22 cellular contexts compared by ENCODE assay signal in the genomic region with DNA sequence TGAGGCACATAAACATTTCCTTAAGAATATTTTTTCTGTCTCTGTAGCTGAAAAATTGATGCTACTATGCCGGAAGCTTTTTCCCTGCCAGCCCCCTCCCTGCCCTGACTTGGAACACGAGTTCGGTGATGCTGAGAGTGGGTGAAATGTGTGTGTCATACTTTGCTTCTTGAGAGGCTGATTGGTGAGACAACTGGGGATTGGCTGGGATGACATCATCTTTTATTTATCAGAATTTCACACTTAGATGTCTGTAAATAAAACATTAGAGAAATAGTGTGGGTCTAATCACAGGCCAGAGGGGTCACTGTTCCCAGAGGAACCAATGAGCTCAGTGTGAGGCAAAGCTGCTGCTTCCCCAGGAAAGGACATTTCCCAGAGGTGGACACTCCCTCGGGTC.
A peak's percentile ranks its signal among the peaks of the same experiment; 100 is the strongest.
DNase-seq lines count a peak whose midpoint lies in the region; ATAC-seq, FAIRE-seq and TF ChIP-seq lines count a peak whose summit lies in the region.
"Had no signal": no experiment of that assay in that cellular context is flagged by ENCODE, and none has a peak within 500 bp of the region (broad histone marks: within the 10 kb centered on the region; RNA-seq: fewer than 3 reads in every experiment).

No MANE protein-coding gene starts in this region.

- no peaks in the 10 kb centered on the region for H3K9me1 ChIP-seq in K562 (ENCODE audit: control insufficient read depth, insufficient read depth, low read length)

- H4K20me1 ChIP-seq in HepG2 (ENCODE audit: insufficient read depth, low read length) = no peaks in the 10 kb centered on the region
- no peaks in the 10 kb centered on the region for H4K20me1 ChIP-seq in K562 (replicated peaks; ENCODE audit: control insufficient read depth, insufficient read depth, low read length)
- H4K20me1 ChIP-seq: BLaER1 had no signal

- H3K9ac ChIP-seq in HepG2 (ENCODE audit: insufficient read depth, low read depth, low read length) (no peak overlapping the region), K562 (ENCODE audit: insufficient read depth in 1 of 2, low read depth in 2 of 2, low read length in 2 of 2) (no peak overlapping the region)
- H3K9ac ChIP-seq: BLaER1 had no signal

- H2AFZ ChIP-seq in HepG2 (ENCODE audit: low read length) (no peak overlapping the region), K562 (ENCODE audit: low read depth, low read length) (no peak overlapping the region)

- TF ChIP-seq RAD21 in HepG2 (CRISPR knock-in tag; IDR thresholded peaks at IDR 0.05) (no peak), K562 (CRISPR knock-in tag; conservative IDR thresholded peaks at IDR 0.05 in 1 of 2, IDR thresholded peaks at IDR 0.05 in 1 of 2) (no peak)

- DNase-seq in HepG2 (ENCODE audit: low spot score) (no peak), right lobe of liver (no peak), K562 (ENCODE audit: extremely low read depth in 1 of 4, low spot score in 3 of 4) (no peak), upper lobe of right lung (peak; percentile 3)
- DNase-seq in activated CD4-positive, CD25-positive, alpha-beta regulatory T cell treated with anti-CD3 and anti-CD28 coated beads, Interleukin-2, amount 50 U/mL, for 72 hours = no peak
- DNase-seq: 8988T; ACHN; BE2C; C1 segment of cervical spinal cord; Caco-2; Calu3; CD4-positive, alpha-beta T cell; CD8-positive, alpha-beta T cell; DMS79 treated with DMSO at 0.1 percent for 48 hours; GF-D8 had no signal

- TF ChIP-seq CTCF in HepG2 (CRISPR knock-in tag; IDR thresholded peaks at IDR 0.05) = no peak
- TF ChIP-seq CTCF in right lobe of liver (IDR thresholded peaks at IDR 0.05) = no peak
- no peak for TF ChIP-seq CTCF in K562 (IDR thresholded peaks at IDR 0.05 in 2 of 3, conservative IDR thresholded peaks at IDR 0.05 in 1 of 3; ENCODE audit: insufficient read depth in 2 of 3, low read depth in 1 of 3, low read length in 3 of 3)
- no peak for TF ChIP-seq CTCF in upper lobe of right lung (IDR thresholded peaks at IDR 0.05)

- H3K9me3 ChIP-seq in HepG2 (ENCODE audit: low read length) (no peaks in the 10 kb centered on the region), right lobe of liver (no peaks in the 10 kb centered on the region), K562 (replicated peaks; ENCODE audit: control insufficient read depth, insufficient read depth, low read depth, low read length) (no peaks in the 10 kb centered on the region), upper lobe of right lung (peaks cover 9% of the 10 kb centered on the region)
- H3K9me3 ChIP-seq: BE2C, Caco-2 had no signal

- H3K79me2 ChIP-seq in HepG2 (ENCODE audit: insufficient read depth, low read length) (no peaks in the 10 kb centered on the region), K562 (ENCODE audit: control insufficient read depth, insufficient read depth, low read length) (no peaks in the 10 kb centered on the region)

- 34% methylated on average over 4 of the region's 4 CpGs for WGBS in HepG2 (ENCODE audit: low lambda C conversion rate)
- 70% methylated on average over 3 of the region's 4 CpGs for WGBS in right lobe of liver (ENCODE audit: insufficient coverage, low coverage, low lambda C conversion rate, missing lambda C conversion rate)
- WGBS in K562 (ENCODE audit: insufficient coverage, low coverage, missing lambda C conversion rate) = 1% methylated on average over 4 of the region's 4 CpGs

- H3K27ac ChIP-seq in HepG2 (ENCODE audit: extremely low read length, insufficient read depth, low read length) = no peak overlapping the region
- no peak overlapping the region for H3K27ac ChIP-seq in right lobe of liver
- no peak overlapping the region for H3K27ac ChIP-seq in K562 (ENCODE audit: extremely low read depth, low read depth, low read length)
- H3K27ac ChIP-seq in upper lobe of right lung = no peak overlapping the region
- H3K27ac ChIP-seq: BLaER1 had no signal

- TF ChIP-seq POLR2A in HepG2 (IDR thresholded peaks at IDR 0.05; ENCODE audit: insufficient read depth in 1 of 2, low read depth in 2 of 2, low read length in 2 of 2) (no peak), right lobe of liver (IDR thresholded peaks at IDR 0.05) (no peak), K562 (conservative IDR thresholded peaks at IDR 0.05) (no peak)

- in situ Hi-C loops in HepG2 (cut with HindIII; ENCODE audit: extremely low pct_ligation_motif_present, low pct_unique_long_range_greater_than_20kb) = no loop called here
- in situ Hi-C loops in K562 (cut with MboI) = no loop called here

- H3K27me3 ChIP-seq in HepG2 (ENCODE audit: control insufficient read depth in 1 of 2, insufficient read depth in 2 of 2, low read length in 2 of 2) (no peaks in the 10 kb centered on the region; a peak in 3 of 5 replicates), right lobe of liver (no peaks in the 10 kb centered on the region), K562 (ENCODE audit: control insufficient read depth in 2 of 2, insufficient read depth in 2 of 2, low read length in 2 of 2) (peaks cover 2 to 6% of the 10 kb centered on the region in 2 experiments; a peak in 1 of 5 replicates), upper lobe of right lung (no peaks in the 10 kb centered on the region)
- H3K27me3 ChIP-seq: BE2C, BLaER1 had no signal

- no peak overlapping the region for H3K4me3 ChIP-seq in HepG2 (replicated peaks in 1 of 3; ENCODE audit: insufficient read depth in 1 of 3, low read depth in 2 of 3, low read length in 3 of 3)
- H3K4me3 ChIP-seq in right lobe of liver = no peak overlapping the region
- no peak overlapping the region for H3K4me3 ChIP-seq in K562
- H3K4me3 ChIP-seq in upper lobe of right lung = no peak overlapping the region
- H3K4me3 ChIP-seq: BLaER1 had no signal

- BruUV-seq in HepG2 (replicated peaks; lab: Mats Ljungman, UMichigan) (no TSS peak), K562 (replicated peaks; lab: Mats Ljungman, UMichigan) (no TSS peak)

- FAIRE-seq in HepG2 (lab: Jason Lieb, UNC) (no peak), K562 (lab: Jason Lieb, UNC) (no peak)
- FAIRE-seq: A204.1, D721Med, G401.6, GM12891, GM19239 had no signal

- ATAC-seq in HepG2 (no peak), right lobe of liver (no peak), K562 (no peak), upper lobe of right lung (no peak), HG02610 (IDR thresholded peaks at IDR 0.05; ENCODE audit: unreplicated experiment) (no peak)
- ATAC-seq: CD8-positive, alpha-beta T cell had no signal

- POLR2A ChIA-PET in HepG2 (lab: Yijun Ruan, JAX) = no interaction called here
- POLR2A ChIA-PET in K562 (lab: Yijun Ruan, JAX) = interaction anchor here (1.4 kb wide), 1 partner anchor 11 kb away, joined by 3 read pairs; no protein-coding TSS in a partner anchor

- intact Hi-C loops in HepG2 (cut with micrococcal nuclease; ENCODE audit: unreplicated experiment) (no loop called here), right lobe of liver (cut with DNase I) (no loop called here), K562 (cut with micrococcal nuclease) (no loop called here), upper lobe of right lung (cut with DNase I) (no loop called here)

- CTCF ChIA-PET in HepG2 (lab: Yijun Ruan, JAX; ENCODE audit: low intra/inter-chr PET ratio, low total read pairs) = no interaction called here
- CTCF ChIA-PET in K562 (lab: Yijun Ruan, JAX; ENCODE audit: low intra/inter-chr PET ratio) = no interaction called here

- H3K36me3 ChIP-seq in HepG2 (replicated peaks in 1 of 2; ENCODE audit: control insufficient read depth in 1 of 2, insufficient read depth in 2 of 2, low read length in 2 of 2) = no peaks in the 10 kb centered on the region
- no peaks in the 10 kb centered on the region for H3K36me3 ChIP-seq in right lobe of liver
- no peaks in the 10 kb centered on the region for H3K36me3 ChIP-seq in K562 (ENCODE audit: control insufficient read depth, insufficient read depth, low read length)
- H3K36me3 ChIP-seq in upper lobe of right lung = no peaks in the 10 kb centered on the region
- H3K36me3 ChIP-seq: BE2C, BLaER1 had no signal

- no peaks in the 10 kb centered on the region for H3K4me1 ChIP-seq in HepG2 (ENCODE audit: insufficient read depth, low read length)
- H3K4me1 ChIP-seq in right lobe of liver = no peaks in the 10 kb centered on the region
- no peaks in the 10 kb centered on the region for H3K4me1 ChIP-seq in K562 (replicated peaks in 1 of 2; ENCODE audit: control insufficient read depth in 2 of 2, insufficient read depth in 2 of 2, low read length in 2 of 2)
- no peaks in the 10 kb centered on the region for H3K4me1 ChIP-seq in upper lobe of right lung
- H3K4me1 ChIP-seq: BE2C, Caco-2 had no signal

- H3K4me2 ChIP-seq in HepG2 (ENCODE audit: low read depth, low read length) (no peak overlapping the region), K562 (ENCODE audit: insufficient read depth, low read length) (no peak overlapping the region)
- H3K4me2 ChIP-seq: BLaER1 had no signal

- TF ChIP-seq EP300 in HepG2 (IDR thresholded peaks at IDR 0.05; ENCODE audit: low read depth in 2 of 2, low read length in 2 of 2) = no peak
- no peak for TF ChIP-seq EP300 in HepG2 (CRISPR knock-in tag; IDR thresholded peaks at IDR 0.05; ENCODE audit: borderline replicate concordance)
- TF ChIP-seq EP300 in K562 (IDR thresholded peaks at IDR 0.05; ENCODE audit: low read length) = no peak

TF ChIP-seq in HepG2, 621 proteins besides CTCF, POLR2A, EP300 and RAD21 (continues in another document):
- no peak for TF ChIP-seq RBFOX2 (IDR thresholded peaks at IDR 0.05; ENCODE audit: low read depth, low read length)
- peak; percentile 86 for TF ChIP-seq ATF7 (IDR thresholded peaks at IDR 0.05)
- no peak for TF ChIP-seq ATF7 (CRISPR knock-in tag; IDR thresholded peaks at IDR 0.05)
- no peak for TF ChIP-seq ZNF383 (CRISPR knock-in tag; IDR thresholded peaks at IDR 0.05; ENCODE audit: borderline replicate concordance)

TF ChIP-seq in K562, 482 proteins besides CTCF, POLR2A, EP300 and RAD21:
- TF ChIP-seq ATF7 (IDR thresholded peaks at IDR 0.05) (peak; percentile 17; the same call in 1 of the 2 replicates), ZNF695 (CRISPR knock-in tag; IDR thresholded peaks at IDR 0.05) (no peak)
- TF ChIP-seq, protein P1, sequence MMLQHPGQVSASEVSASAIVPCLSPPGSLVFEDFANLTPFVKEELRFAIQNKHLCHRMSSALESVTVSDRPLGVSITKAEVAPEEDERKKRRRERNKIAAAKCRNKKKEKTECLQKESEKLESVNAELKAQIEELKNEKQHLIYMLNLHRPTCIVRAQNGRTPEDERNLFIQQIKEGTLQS (IDR thresholded peaks at IDR 0.05) = peak; percentile 54
- TF ChIP-seq, protein P1 (CRISPR knock-in tag; conservative IDR thresholded peaks at IDR 0.05) = no peak
